Comparison of ENCODE assay signal across 10 cellular contexts in genomic region chr3:32249184-32249782, GRCh38. TPM values are rescaled to one million over a fixed set of nuclear protein-coding genes. Genes with fewer than 3 reads are reported as not detected.
DNase-seq lines count a peak whose midpoint lies in the region; ATAC-seq and TF ChIP-seq lines count a peak whose summit lies in the region.
"Had no signal": no experiment of that assay in that cellular context is flagged by ENCODE, and none has a peak within 500 bp of the region (broad histone marks: within the 10 kb centered on the region; RNA-seq: fewer than 3 reads in every experiment).

No MANE protein-coding gene starts in this region.

- no peaks in the 10 kb centered on the region for H3K9me3 Mint-ChIP-seq in activated CD8-positive, alpha-beta memory T cell treated with anti-CD3 and anti-CD28 coated beads, Interleukin-2, amount 10 ng/mL, durations not matched to agents 7 days and 5 days (ENCODE audit: low read depth)
- no peaks in the 10 kb centered on the region for H3K9me3 Mint-ChIP-seq in stimulated activated memory B cell treated with anti-CD40 and anti-IgM and Interleukin-4, amounts not matched to agents 10 μg/mL and 1 μg/mL and 100 μg/mL, for 72 hours

- H3K27ac ChIP-seq in RWPE2 (ENCODE audit: poor library complexity, severe bottlenecking) (peak overlapping the region; percentile 81), smooth muscle cell (ENCODE audit: low read depth) (peak overlapping the region; percentile 49)

- H3K4me1 Mint-ChIP-seq in activated CD8-positive, alpha-beta memory T cell treated with anti-CD3 and anti-CD28 coated beads, Interleukin-2, amount 10 ng/mL, durations not matched to agents 7 days and 5 days: peaks cover 21% of the 10 kb centered on the region
- H3K4me1 Mint-ChIP-seq in stimulated activated memory B cell treated with anti-CD40 and anti-IgM and Interleukin-4, amounts not matched to agents 10 μg/mL and 1 μg/mL and 100 μg/mL, for 72 hours: no peaks in the 10 kb centered on the region
- H3K4me1 Mint-ChIP-seq: nephron had no signal

- H3K9ac ChIP-seq in smooth muscle cell (ENCODE audit: low read depth): no peak overlapping the region

- DNase-seq in activated CD8-positive, alpha-beta memory T cell treated with anti-CD3 and anti-CD28 coated beads, Interleukin-2, amount 10 ng/mL, durations not matched to agents 7 days and 5 days: no peak
- no peak for DNase-seq in activated CD8-positive, alpha-beta memory T cell treated with anti-CD3 and anti-CD28 coated beads, Interleukin-2, amount 50 U/mL, for 4 hours
- DNase-seq in RWPE2 (ENCODE audit: low spot score): no peak
- peak; percentile 10 to 20 for DNase-seq in erythroblast (lab: John Stamatoyannopoulos, UW)
- DNase-seq in smooth muscle cell (lab: John Stamatoyannopoulos, UW; ENCODE audit: unreplicated experiment): no peak
- DNase-seq in superior temporal gyrus (ENCODE audit: extremely low spot score): no peak

- no peak for TF ChIP-seq POLR2A in erythroblast (IDR thresholded peaks at IDR 0.05; ENCODE audit: low read length)

- H3F3A ChIP-seq in smooth muscle cell (ENCODE audit: low read depth): peaks cover 3% of the 10 kb centered on the region

- 56% methylated on average over 4 of the region's 4 CpGs for WGBS in smooth muscle cell (ENCODE audit: low lambda C conversion rate)

- CTCF ChIA-PET in activated CD8-positive, alpha-beta memory T cell treated with anti-CD3 and anti-CD28 coated beads, Interleukin-2, amount 10 ng/mL, durations not matched to agents 7 days and 5 days (lab: Charles Lee): interaction anchor here (0.7 to 2.3 kb wide), 2 partner anchors 10 to 41 kb away, joined by 4 to 7 read pairs; partner anchors contain the start of gene CMTM8

- H3K4me3 ChIP-seq in RWPE2 (ENCODE audit: severe bottlenecking) (no peak overlapping the region), smooth muscle cell (no peak overlapping the region)
- H3K4me3 ChIP-seq: HAP-1 had no signal

- H3K9me3 ChIP-seq in RWPE2 (ENCODE audit: severe bottlenecking): peaks cover 6% of the 10 kb centered on the region
- H3K9me3 ChIP-seq in smooth muscle cell (replicated peaks; ENCODE audit: low read depth): no peaks in the 10 kb centered on the region
- H3K9me3 ChIP-seq: HAP-1 had no signal

- no peak overlapping the region for H2AFZ ChIP-seq in smooth muscle cell (ENCODE audit: low read depth)

- peaks cover 36% of the 10 kb centered on the region for H3K4me1 ChIP-seq in RWPE2 (ENCODE audit: insufficient read depth, poor library complexity, severe bottlenecking)
- H3K4me1 ChIP-seq in smooth muscle cell (ENCODE audit: low read depth): no peaks in the 10 kb centered on the region
- H3K4me1 ChIP-seq: HAP-1 had no signal

- peaks cover 5% of the 10 kb centered on the region for H3K36me3 Mint-ChIP-seq in activated CD8-positive, alpha-beta memory T cell treated with anti-CD3 and anti-CD28 coated beads, Interleukin-2, amount 10 ng/mL, durations not matched to agents 7 days and 5 days
- H3K36me3 Mint-ChIP-seq in stimulated activated memory B cell treated with anti-CD40 and anti-IgM and Interleukin-4, amounts not matched to agents 10 μg/mL and 1 μg/mL and 100 μg/mL, for 72 hours: peaks cover under 1% of the 10 kb centered on the region

- peak overlapping the region; percentile 38 for H3K27ac Mint-ChIP-seq in activated CD8-positive, alpha-beta memory T cell treated with anti-CD3 and anti-CD28 coated beads, Interleukin-2, amount 10 ng/mL, durations not matched to agents 7 days and 5 days
- H3K27ac Mint-ChIP-seq in stimulated activated memory B cell treated with anti-CD40 and anti-IgM and Interleukin-4, amounts not matched to agents 10 μg/mL and 1 μg/mL and 100 μg/mL, for 72 hours: no peak overlapping the region
- H3K27ac Mint-ChIP-seq: nephron had no signal

- H3K79me2 ChIP-seq in smooth muscle cell (ENCODE audit: low read depth): no peaks in the 10 kb centered on the region

- H4K20me1 ChIP-seq in smooth muscle cell (ENCODE audit: low read depth): no peaks in the 10 kb centered on the region

- no peaks in the 10 kb centered on the region for H3K36me3 ChIP-seq in RWPE2 (ENCODE audit: low read depth)
- H3K36me3 ChIP-seq in smooth muscle cell (ENCODE audit: low read depth): no peaks in the 10 kb centered on the region
- H3K36me3 ChIP-seq: HAP-1 had no signal

- peak overlapping the region; percentile 53 for H3K4me2 ChIP-seq in smooth muscle cell

- H3K27me3 Mint-ChIP-seq in activated CD8-positive, alpha-beta memory T cell treated with anti-CD3 and anti-CD28 coated beads, Interleukin-2, amount 10 ng/mL, durations not matched to agents 7 days and 5 days: no peaks in the 10 kb centered on the region
- peaks cover 5% of the 10 kb centered on the region for H3K27me3 Mint-ChIP-seq in stimulated activated memory B cell treated with anti-CD40 and anti-IgM and Interleukin-4, amounts not matched to agents 10 μg/mL and 1 μg/mL and 100 μg/mL, for 72 hours

- no peaks in the 10 kb centered on the region for H3K27me3 ChIP-seq in RWPE2 (ENCODE audit: insufficient read depth, poor library complexity, severe bottlenecking)
- H3K27me3 ChIP-seq in smooth muscle cell (ENCODE audit: low read depth): no peaks in the 10 kb centered on the region

- no peak for TF ChIP-seq CTCF in RWPE2 (IDR thresholded peaks at IDR 0.05; ENCODE audit: poor library complexity, severe bottlenecking)
- TF ChIP-seq CTCF in smooth muscle cell (IDR thresholded peaks at IDR 0.05; ENCODE audit: borderline replicate concordance, insufficient read depth, poor library complexity, severe bottlenecking): no peak

- no peak overlapping the region for H3K4me3 Mint-ChIP-seq in activated CD8-positive, alpha-beta memory T cell treated with anti-CD3 and anti-CD28 coated beads, Interleukin-2, amount 10 ng/mL, durations not matched to agents 7 days and 5 days
- H3K4me3 Mint-ChIP-seq in stimulated activated memory B cell treated with anti-CD40 and anti-IgM and Interleukin-4, amounts not matched to agents 10 μg/mL and 1 μg/mL and 100 μg/mL, for 72 hours: no peak overlapping the region
- H3K4me3 Mint-ChIP-seq: nephron had no signal

- no peak for ATAC-seq in activated CD8-positive, alpha-beta memory T cell treated with anti-CD3 and anti-CD28 coated beads, Interleukin-2, amount 10 ng/mL, durations not matched to agents 7 days and 5 days
- ATAC-seq in RWPE2 (ENCODE audit: low read depth) (peak; percentile 80), HG03342 (IDR thresholded peaks at IDR 0.05; ENCODE audit: unreplicated experiment) (no peak)
- no peak for ATAC-seq in stimulated activated memory B cell treated with anti-CD40 and anti-IgM and Interleukin-4, amounts not matched to agents 10 μg/mL and 1 μg/mL and 100 μg/mL, for 72 hours

RNA-seq across cellular contexts. Expression of gene CMTM8, which starts 10.8 kb away (rescaled TPM):
- 1 to 10 TPM; 4.0 to 4.4 TPM for total RNA-seq in activated CD8-positive, alpha-beta memory T cell treated with anti-CD3 and anti-CD28 coated beads, Interleukin-2, amount 10 ng/mL, durations not matched to agents 7 days and 5 days
- 0.81 and 1.9 TPM in 2 replicates for total RNA-seq in smooth muscle cell
- 1.1 and 1.9 TPM in 2 replicates for polyA plus RNA-seq in smooth muscle cell

Comparison
In these comparisons a context has a peak if more than half of its experiments do, and no peak if none do; other contexts are left out.
1. DNase-seq: peak in erythroblast (2 of 2); none in activated CD8-positive, alpha-beta memory T cell treated with anti-CD3 and anti-CD28 coated beads, Interleukin-2, amount 10 ng/mL, durations not matched to agents 7 days and 5 days (single experiment), activated CD8-positive, alpha-beta memory T cell treated with anti-CD3 and anti-CD28 coated beads, Interleukin-2, amount 50 U/mL, for 4 hours (single experiment), RWPE2 (single experiment), smooth muscle cell (single experiment) and superior temporal gyrus (single experiment).